Comparison of ENCODE assay signal across 20 cellular contexts in genomic region chr1:205809469-205809868, GRCh38. TPM values are rescaled to one million over a fixed set of nuclear protein-coding genes. Genes with fewer than 3 reads are reported as not detected.
A peak's percentile ranks its signal among the peaks of the same experiment; 100 is the strongest.
DNase-seq lines count a peak whose midpoint lies in the region; ATAC-seq and TF ChIP-seq lines count a peak whose summit lies in the region.
"Had no signal": no experiment of that assay in that cellular context is flagged by ENCODE, and none has a peak within 500 bp of the region (broad histone marks: within the 10 kb centered on the region; RNA-seq: fewer than 3 reads in every experiment).

No MANE protein-coding gene starts in this region.

- intact Hi-C loops in left cardiac atrium (cut with DNase I) (no loop called here), lower lobe of right lung (cut with DNase I) (no loop called here), tibial artery (cut with DNase I; ENCODE audit: low total_unique reads) (no loop called here), testis (cut with DNase I; ENCODE audit: low total_unique reads) (no loop called here)

- no peaks in the 10 kb centered on the region for H3K9me3 Mint-ChIP-seq in activated T-helper 17 cell treated with anti-CD3 and anti-CD28 coated beads, Interleukin-2, amount 50 U/mL, for 72 hours
- H3K9me3 Mint-ChIP-seq in progenitor cell of endocrine pancreas (ENCODE audit: low read depth), result no peaks in the 10 kb centered on the region
- H3K9me3 Mint-ChIP-seq: memory B cell had no signal

- WGBS in testis, 2 donors, result 51 to 55% methylated on average over 3 of the region's 3 CpGs

- H3K4me1 Mint-ChIP-seq in activated T-helper 17 cell treated with anti-CD3 and anti-CD28 coated beads, Interleukin-2, amount 50 U/mL, for 72 hours, result peaks cover 72% of the 10 kb centered on the region
- peaks cover 22% of the 10 kb centered on the region for H3K4me1 Mint-ChIP-seq in progenitor cell of endocrine pancreas (ENCODE audit: low read depth)

- ATAC-seq in left cardiac atrium (no peak), lower lobe of right lung (no peak)
- ATAC-seq in activated T-helper 17 cell treated with anti-CD3 and anti-CD28 coated beads, Interleukin-2, amount 50 U/mL, for 72 hours (replicated peaks), result no peak
- ATAC-seq: HepG2 had no signal

- peak overlapping the region; percentile 76 to 97 for H3K4me3 ChIP-seq in right atrium auricular region
- peak overlapping the region; percentile 10 for H3K4me3 ChIP-seq in lower lobe of right lung
- H3K4me3 ChIP-seq in tibial artery, result peak overlapping the region; percentile 2 to 6
- H3K4me3 ChIP-seq in testis, result peak overlapping the region in 1 of 2 donors; percentile 41
- H3K4me3 ChIP-seq: sigmoid colon had no signal

- peaks cover 0 to 71% of the 10 kb centered on the region in 2 donors for H3K4me1 ChIP-seq in right atrium auricular region
- peaks cover 81% of the 10 kb centered on the region for H3K4me1 ChIP-seq in lower lobe of right lung
- H3K4me1 ChIP-seq in tibial artery, result peaks cover 0 to 86% (median 61%) of the 10 kb centered on the region in 4 donors
- H3K4me1 ChIP-seq in testis, result peaks cover 39% of the 10 kb centered on the region

- H3K4me3 Mint-ChIP-seq in activated T-helper 17 cell treated with anti-CD3 and anti-CD28 coated beads, Interleukin-2, amount 50 U/mL, for 72 hours, result peak overlapping the region; percentile 98
- no peak overlapping the region for H3K4me3 Mint-ChIP-seq in progenitor cell of endocrine pancreas (ENCODE audit: low read depth)
- H3K4me3 Mint-ChIP-seq: memory B cell had no signal

- peaks cover 64% of the 10 kb centered on the region for H3K36me3 Mint-ChIP-seq in activated T-helper 17 cell treated with anti-CD3 and anti-CD28 coated beads, Interleukin-2, amount 50 U/mL, for 72 hours (ENCODE audit: low read depth)
- peaks cover 13% of the 10 kb centered on the region for H3K36me3 Mint-ChIP-seq in progenitor cell of endocrine pancreas (ENCODE audit: insufficient read depth)

- no peaks in the 10 kb centered on the region for H3K27me3 ChIP-seq in right atrium auricular region
- H3K27me3 ChIP-seq in lower lobe of right lung (ENCODE audit: low read depth), result no peaks in the 10 kb centered on the region
- H3K27me3 ChIP-seq in tibial artery, result no peaks in the 10 kb centered on the region
- no peaks in the 10 kb centered on the region for H3K27me3 ChIP-seq in testis
- H3K27me3 ChIP-seq: sigmoid colon had no signal

- H3K36me3 ChIP-seq in right atrium auricular region (peaks cover 29% of the 10 kb centered on the region), lower lobe of right lung (peaks cover 9% of the 10 kb centered on the region), tibial artery (peaks cover 0 to 18% (median 15%) of the 10 kb centered on the region in 3 donors), testis (ENCODE audit: low read depth, missing control alignments) (no peaks in the 10 kb centered on the region)

- H3K27ac ChIP-seq in right atrium auricular region (peak overlapping the region; percentile 93 to 97), lower lobe of right lung (no peak overlapping the region), tibial artery (no peak overlapping the region), testis (no peak overlapping the region)
- H3K27ac ChIP-seq: sigmoid colon had no signal

- no peak for TF ChIP-seq POLR2A in testis (IDR thresholded peaks at IDR 0.05)

- DNase-seq in right atrium auricular region (ENCODE audit: low spot score), result no peak
- DNase-seq in left cardiac atrium, result no peak
- DNase-seq in lower lobe of right lung, result no peak
- DNase-seq in tibial artery, result no peak
- DNase-seq in progenitor cell of endocrine pancreas (ENCODE audit: low spot score, unreplicated experiment), result no peak
- DNase-seq in testis, result no peak
- no peak for DNase-seq in NCI-H1417 treated with DMSO at 0.1 percent for 48 hours (lab: John Stamatoyannopoulos, UW)
- DNase-seq: activated CD4-positive, alpha-beta T cell treated with anti-CD3 and anti-CD28 coated beads for 1 hour; activated naive CD4-positive, alpha-beta T cell treated with Interleukin-2 at 50 U/mL for 16 hours; GF-D8; NCI-H345; SHP77 treated with DMSO at 0.1 percent for 48 hours; sigmoid colon; T-helper 9 cell had no signal

- H3K27me3 Mint-ChIP-seq in activated T-helper 17 cell treated with anti-CD3 and anti-CD28 coated beads, Interleukin-2, amount 50 U/mL, for 72 hours, result no peaks in the 10 kb centered on the region
- no peaks in the 10 kb centered on the region for H3K27me3 Mint-ChIP-seq in progenitor cell of endocrine pancreas
- H3K27me3 Mint-ChIP-seq: memory B cell had no signal

- no peak overlapping the region for H3K27ac Mint-ChIP-seq in activated T-helper 17 cell treated with anti-CD3 and anti-CD28 coated beads, Interleukin-2, amount 50 U/mL, for 72 hours
- H3K27ac Mint-ChIP-seq in progenitor cell of endocrine pancreas, result no peak overlapping the region
- H3K27ac Mint-ChIP-seq: memory B cell had no signal

- TF ChIP-seq CTCF in right atrium auricular region (IDR thresholded peaks at IDR 0.05), result no peak
- no peak for TF ChIP-seq CTCF in lower lobe of right lung (IDR thresholded peaks at IDR 0.05)
- no peak for TF ChIP-seq CTCF in tibial artery (IDR thresholded peaks at IDR 0.05)
- TF ChIP-seq CTCF in progenitor cell of endocrine pancreas (IDR thresholded peaks at IDR 0.05; ENCODE audit: unreplicated experiment), result no peak
- no peak for TF ChIP-seq CTCF in testis (IDR thresholded peaks at IDR 0.05)

- H3K9me3 ChIP-seq in right atrium auricular region (no peaks in the 10 kb centered on the region), lower lobe of right lung (no peaks in the 10 kb centered on the region), tibial artery (no peaks in the 10 kb centered on the region), testis (no peaks in the 10 kb centered on the region)
- H3K9me3 ChIP-seq: sigmoid colon had no signal

RNA-seq across cellular contexts. Expression of gene SLC41A1, which starts 3.5 kb away (rescaled TPM):
- 100 to 1,000 TPM; 204 to 255 TPM for total RNA-seq in right atrium auricular region
- 100 to 1,000 TPM; 162 to 206 TPM for total RNA-seq in left cardiac atrium
- 10 to 100 TPM; 27.7 to 56.8 TPM for total RNA-seq in activated T-helper 17 cell treated with anti-CD3 and anti-CD28 coated beads, Interleukin-2, amount 50 U/mL, for 72 hours
- 29.3 TPM for total RNA-seq in lower lobe of right lung
- total RNA-seq in progenitor cell of endocrine pancreas, result 16.8 and 18.7 TPM in 2 replicates
- 100 to 1,000 TPM; 122 to 137 TPM for total RNA-seq in testis
- 94.7 TPM for polyA plus RNA-seq in testis (ENCODE audit: insufficient read depth, low read depth, low replicate concordance)

RNA-seq across cellular contexts. Expression of gene RAB29, which starts 34.2 kb away (rescaled TPM):
- total RNA-seq in right atrium auricular region, result 10 to 100 TPM; 17.7 to 18.6 TPM
- total RNA-seq in left cardiac atrium, result 10 to 100 TPM; 13.1 to 18.7 TPM
- total RNA-seq in activated T-helper 17 cell treated with anti-CD3 and anti-CD28 coated beads, Interleukin-2, amount 50 U/mL, for 72 hours, result 10 to 100 TPM; 31.9 to 40.4 TPM
- 23.9 TPM for total RNA-seq in lower lobe of right lung
- total RNA-seq in progenitor cell of endocrine pancreas, result 7.5 and 8.5 TPM in 2 replicates
- total RNA-seq in testis, result 10 to 100 TPM in 1 of 2 donors, 1 to 10 TPM in 1; 7.4 to 10.8 TPM
- 8.3 TPM for polyA plus RNA-seq in testis (ENCODE audit: insufficient read depth, low read depth, low replicate concordance)

RNA-seq across cellular contexts. Expression of gene PM20D1, which starts 40.5 kb away (rescaled TPM):
- 1 to 10 TPM; 1.2 to 1.4 TPM for total RNA-seq in right atrium auricular region
- under 1 TPM; 0.31 to 0.91 TPM for total RNA-seq in left cardiac atrium
- total RNA-seq in activated T-helper 17 cell treated with anti-CD3 and anti-CD28 coated beads, Interleukin-2, amount 50 U/mL, for 72 hours, result under 1 TPM; 0.32 TPM
- total RNA-seq in lower lobe of right lung, result 0.30 TPM
- total RNA-seq in progenitor cell of endocrine pancreas, result not detected in 2 replicates
- under 1 TPM; 0.71 to 0.81 TPM for total RNA-seq in testis
- polyA plus RNA-seq in testis (ENCODE audit: insufficient read depth, low read depth, low replicate concordance), result 1.7 TPM
- total RNA-seq: dermis blood vessel endothelial cell, HepG2, MCF 10A had no signal
- polyA plus RNA-seq: esophagus, HepG2 had no signal

RNA-seq across cellular contexts. Expression of gene NUCKS1, which starts 59.5 kb away (rescaled TPM):
- 100 to 1,000 TPM; 109 to 128 TPM for total RNA-seq in right atrium auricular region
- total RNA-seq in left cardiac atrium, result 100 to 1,000 TPM; 162 to 221 TPM
- total RNA-seq in activated T-helper 17 cell treated with anti-CD3 and anti-CD28 coated beads, Interleukin-2, amount 50 U/mL, for 72 hours, result 100 to 1,000 TPM; 102 to 110 TPM
- total RNA-seq in lower lobe of right lung, result 111 TPM
- 222 and 245 TPM in 2 replicates for total RNA-seq in progenitor cell of endocrine pancreas
- 10 to 100 TPM; 57.7 to 98.6 TPM for total RNA-seq in testis
- 66.3 TPM for polyA plus RNA-seq in testis (ENCODE audit: insufficient read depth, low read depth, low replicate concordance)

Comparison
In these comparisons a context has a peak if more than half of its experiments do, and no peak if none do; other contexts are left out.
1. H3K27ac ChIP-seq: peak in right atrium auricular region (2 of 2); none in lower lobe of right lung (single experiment), tibial artery (0 of 2) and testis (0 of 2).